Comparison of ENCODE assay signal across 30 cellular contexts in the genomic region with DNA sequence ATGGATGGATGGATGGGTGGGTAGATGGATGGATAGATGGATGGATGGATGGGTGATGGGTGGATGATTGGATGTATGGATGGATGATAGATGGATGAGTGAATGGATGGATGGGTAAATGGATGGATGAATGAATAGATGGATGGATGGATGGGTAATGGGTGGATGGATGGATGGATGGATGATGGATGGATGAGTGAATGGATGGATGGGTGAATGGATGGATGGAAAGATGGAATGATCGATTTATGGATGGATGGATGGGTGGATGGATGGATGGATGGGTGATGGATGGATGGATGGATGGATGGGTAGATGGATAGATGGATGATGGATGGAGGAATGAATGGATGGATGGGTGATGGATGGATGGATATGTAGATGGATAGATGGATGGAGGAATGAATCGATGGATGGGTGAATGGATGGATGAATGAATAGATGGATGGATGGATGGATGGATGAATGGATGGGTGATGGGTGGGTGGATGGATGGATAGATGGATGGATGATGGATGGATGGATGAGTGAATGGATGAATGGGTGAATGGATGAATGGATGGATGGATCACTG.
"Had no signal": no experiment of that assay in that cellular context is flagged by ENCODE, and none has a peak within 500 bp of the region (broad histone marks: within the 10 kb centered on the region; RNA-seq: fewer than 3 reads in every experiment).

No MANE protein-coding gene starts in this region.

- H3K27me3 Mint-ChIP-seq: activated CD4-positive, alpha-beta memory T cell treated with anti-CD3 and anti-CD28 coated beads, Interleukin-2, amount 10 ng/mL, durations not matched to agents 7 days and 5 days; activated CD8-positive, alpha-beta memory T cell treated with anti-CD3 and anti-CD28 coated beads, Interleukin-2, amount 10 ng/mL, durations not matched to agents 7 days and 5 days had no signal

- H3K4me3 Mint-ChIP-seq: activated CD4-positive, alpha-beta memory T cell treated with anti-CD3 and anti-CD28 coated beads, Interleukin-2, amount 10 ng/mL, durations not matched to agents 7 days and 5 days; activated CD8-positive, alpha-beta memory T cell treated with anti-CD3 and anti-CD28 coated beads, Interleukin-2, amount 10 ng/mL, durations not matched to agents 7 days and 5 days; activated naive CD4-positive, alpha-beta T cell treated with anti-CD3 and anti-CD28 coated beads, Interleukin-2, amount 50 U/mL, for 24 hours; activated naive CD8-positive, alpha-beta T cell treated with anti-CD3 and anti-CD28 coated beads, Interleukin-2, amount 10 ng/mL, durations not matched to agents 7 days and 5 days; activated T-helper 17 cell treated with anti-CD3 and anti-CD28 coated beads, Interleukin-2, amount 50 U/mL, for 72 hours had no signal

- H3K4me1 ChIP-seq: ascending aorta had no signal

- H3K9me3 ChIP-seq: SJCRH30 had no signal

- DNase-seq: activated CD4-positive, alpha-beta memory T cell treated with anti-CD3 and anti-CD28 coated beads, Interleukin-2, amount 10 ng/mL, durations not matched to agents 7 days and 5 days; activated CD4-positive, alpha-beta T cell treated with anti-CD3 and anti-CD28 coated beads for 1 hour; activated CD4-positive, alpha-beta T cell treated with anti-CD3 and anti-CD28 coated beads for 48 hours; activated CD4-positive, CD25-positive, alpha-beta regulatory T cell; activated CD8-positive, alpha-beta memory T cell treated with anti-CD3 and anti-CD28 coated beads for 24 hours; activated CD8-positive, alpha-beta memory T cell treated with anti-CD3 and anti-CD28 coated beads, Interleukin-2, amount 10 ng/mL, durations not matched to agents 7 days and 5 days; activated CD8-positive, alpha-beta memory T cell treated with anti-CD3 and anti-CD28 coated beads, Interleukin-2, amount 50 U/mL, for 48 hours; activated effector memory CD4-positive, alpha-beta T cell treated with anti-CD3 and anti-CD28 coated beads, Interleukin-2, amount 50 U/mL, for 16 hours; activated naive CD4-positive, alpha-beta T cell; activated naive CD8-positive, alpha-beta T cell treated with anti-CD3 and anti-CD28 coated beads, Interleukin-2, amount 10 ng/mL, durations not matched to agents 7 days and 5 days; activated T-cell treated with anti-CD3 and anti-CD28 coated beads, Interleukin-2, amount 50 U/mL, for 48 hours; amygdala; Kasumi-1; MG63; NCI-H1048; NCI-H1105 treated with DMSO at 0.1 percent for 48 hours; NCI-H1436; NCI-H1694 treated with DMSO at 0.1 percent for 48 hours; NCI-H2029; NCI-H345; NCI-H524 treated with DMSO at 0.1 percent for 48 hours; SHP77; SJCRH30; T1000; WERI-Rb-1 had no signal

- H3K36me3 ChIP-seq: MG63, SJCRH30, WERI-Rb-1 had no signal

- H3K4me1 Mint-ChIP-seq: activated CD4-positive, alpha-beta memory T cell treated with anti-CD3 and anti-CD28 coated beads, Interleukin-2, amount 10 ng/mL, durations not matched to agents 7 days and 5 days; activated CD8-positive, alpha-beta memory T cell treated with anti-CD3 and anti-CD28 coated beads, Interleukin-2, amount 10 ng/mL, durations not matched to agents 7 days and 5 days; activated naive CD4-positive, alpha-beta T cell treated with anti-CD3 and anti-CD28 coated beads, Interleukin-2, amount 50 U/mL, for 24 hours; activated T-helper 17 cell treated with anti-CD3 and anti-CD28 coated beads, Interleukin-2, amount 50 U/mL, for 72 hours had no signal

- H3K4me3 ChIP-seq: ascending aorta, MG63, SJCRH30, SK-N-MC had no signal

- H3K36me3 Mint-ChIP-seq: activated CD8-positive, alpha-beta memory T cell treated with anti-CD3 and anti-CD28 coated beads, Interleukin-2, amount 10 ng/mL, durations not matched to agents 7 days and 5 days; activated naive CD8-positive, alpha-beta T cell treated with anti-CD3 and anti-CD28 coated beads, Interleukin-2, amount 10 ng/mL, durations not matched to agents 7 days and 5 days had no signal

- H3K27ac ChIP-seq: ascending aorta, SK-N-MC, WERI-Rb-1 had no signal

- H3K27me3 ChIP-seq: ascending aorta, MG63, SJCRH30 had no signal

- H3K27ac Mint-ChIP-seq: activated CD4-positive, alpha-beta memory T cell treated with anti-CD3 and anti-CD28 coated beads, Interleukin-2, amount 10 ng/mL, durations not matched to agents 7 days and 5 days; activated CD8-positive, alpha-beta memory T cell treated with anti-CD3 and anti-CD28 coated beads, Interleukin-2, amount 10 ng/mL, durations not matched to agents 7 days and 5 days; activated naive CD4-positive, alpha-beta T cell treated with anti-CD3 and anti-CD28 coated beads, Interleukin-2, amount 50 U/mL, for 24 hours; activated naive CD8-positive, alpha-beta T cell treated with anti-CD3 and anti-CD28 coated beads, Interleukin-2, amount 10 ng/mL, durations not matched to agents 7 days and 5 days; activated T-helper 17 cell treated with anti-CD3 and anti-CD28 coated beads, Interleukin-2, amount 50 U/mL, for 72 hours had no signal

- ATAC-seq: activated CD8-positive, alpha-beta memory T cell treated with anti-CD3 and anti-CD28 coated beads, Interleukin-2, amount 10 ng/mL, durations not matched to agents 7 days and 5 days; activated T-helper 17 cell treated with anti-CD3 and anti-CD28 coated beads, Interleukin-2, amount 50 U/mL, for 72 hours; Panc1 had no signal
